Comparison of ENCODE assay signal across 1 cellular context in the genomic region with DNA sequence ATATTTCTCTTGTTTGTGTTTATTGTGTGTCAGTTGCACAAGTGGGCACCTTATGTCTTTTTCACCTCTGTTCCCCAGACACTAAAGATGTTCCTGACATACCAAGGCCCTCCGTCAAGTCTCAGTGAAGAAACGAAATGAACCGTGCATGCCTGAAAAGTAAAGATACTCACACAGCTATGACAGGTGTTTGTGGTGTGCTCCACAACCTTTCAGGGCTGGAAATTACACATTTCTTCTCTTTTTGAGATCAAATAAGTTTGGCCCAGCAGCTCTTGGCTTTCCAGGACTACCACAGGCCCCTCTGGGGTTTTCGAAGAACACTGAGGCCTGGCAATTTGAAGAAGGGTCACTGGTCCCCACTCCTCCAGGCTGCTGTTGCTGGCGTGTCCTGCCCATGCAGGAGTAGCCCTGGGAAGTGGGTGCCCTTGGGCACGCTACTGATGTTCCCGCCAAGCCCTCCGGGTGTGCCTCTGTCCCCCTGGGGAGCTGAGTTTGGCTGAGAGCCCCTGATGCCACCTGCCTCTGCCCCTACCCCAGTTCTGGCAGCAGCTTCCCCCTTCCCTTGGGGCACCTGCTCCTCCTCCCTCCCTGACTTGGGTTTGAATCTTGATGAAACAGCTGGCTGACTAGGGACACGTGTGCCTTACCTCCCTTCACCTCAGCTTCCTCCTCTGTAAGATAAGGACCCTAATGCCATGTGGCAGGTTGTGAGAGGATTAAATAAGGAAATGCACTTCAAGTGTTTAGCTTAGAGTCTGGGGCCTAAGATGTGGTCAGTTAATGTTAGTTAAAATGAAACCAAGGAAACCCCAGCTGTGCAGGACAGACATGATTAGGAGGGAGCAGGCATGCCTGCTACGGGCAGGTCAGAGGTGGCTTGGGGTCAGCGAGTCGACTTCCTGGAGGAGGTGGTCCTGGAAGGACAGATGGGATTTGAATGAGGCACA.
TF ChIP-seq lines count a peak whose summit lies in the region.

No MANE protein-coding gene starts in this region.

TF ChIP-seq in GM12878, 131 proteins besides CTCF, POLR2A, EP300 and RAD21 (continued from another document and continues in another):
- TF ChIP-seq PAX8 (IDR thresholded peaks at IDR 0.05) (no peak), TCF7 (IDR thresholded peaks at IDR 0.05; ENCODE audit: borderline replicate concordance) (peak; percentile 79), BRCA1 (IDR thresholded peaks at IDR 0.05; ENCODE audit: low read depth, low read length) (no peak), ZNF217 (IDR thresholded peaks at IDR 0.05) (no peak), MEF2B (IDR thresholded peaks at IDR 0.05; ENCODE audit: partially characterized antibody, poor library complexity, severe bottlenecking) (peak; percentile 22), STAT3 (IDR thresholded peaks at IDR 0.05; ENCODE audit: low read depth, low read length) (no peak), ATF7 (IDR thresholded peaks at IDR 0.05; ENCODE audit: low read depth) (no peak), KAT2A (conservative IDR thresholded peaks at IDR 0.05; ENCODE audit: control insufficient read depth, low read depth, low read length) (no peak), ETV6 (conservative IDR thresholded peaks at IDR 0.05 in 1 of 2, IDR thresholded peaks at IDR 0.05 in 1 of 2; ENCODE audit: borderline replicate concordance in 1 of 2, low read depth in 1 of 2) (peak in 1 of 2 experiments; percentile 38; a peak in 1 of 4 replicates), CREB1 (IDR thresholded peaks at IDR 0.05; ENCODE audit: low read depth) (no peak), EGR1 (IDR thresholded peaks at IDR 0.05; ENCODE audit: borderline replicate concordance in 1 of 2, low read depth in 2 of 2, low read length in 2 of 2) (no peak), SUPT20H (IDR thresholded peaks at IDR 0.05; ENCODE audit: borderline replicate concordance, control insufficient read depth, low read depth, low read length) (no peak), SREBF2 (IDR thresholded peaks at IDR 0.05; ENCODE audit: low read length) (no peak), ASH2L (IDR thresholded peaks at IDR 0.05; ENCODE audit: borderline replicate concordance, low read depth) (no peak), IKZF2 (IDR thresholded peaks at IDR 0.05) (peak; percentile 28 to 49; a peak in 2 of 4 replicates), ZNF207 (IDR thresholded peaks at IDR 0.05; ENCODE audit: borderline replicate concordance) (no peak), NFXL1 (IDR thresholded peaks at IDR 0.05; ENCODE audit: borderline replicate concordance) (no peak), NRF1 (conservative IDR thresholded peaks at IDR 0.05; ENCODE audit: low read depth, low read length) (no peak), SIN3A (IDR thresholded peaks at IDR 0.05; ENCODE audit: low read depth, low read length) (no peak), CREM (IDR thresholded peaks at IDR 0.05; ENCODE audit: low read depth) (0 out of 2 replicates have a peak, but pooled peaks have one; percentile 14), BMI1 (IDR thresholded peaks at IDR 0.05; ENCODE audit: borderline replicate concordance) (no peak), JUND (IDR thresholded peaks at IDR 0.05; ENCODE audit: low read depth, low read length) (no peak), RB1 (IDR thresholded peaks at IDR 0.05; ENCODE audit: borderline replicate concordance) (no peak), KLF5 (IDR thresholded peaks at IDR 0.05; ENCODE audit: partially characterized antibody) (no peak), MXI1 (IDR thresholded peaks at IDR 0.05; ENCODE audit: low read depth, low read length) (no peak), BHLHE40 (IDR thresholded peaks at IDR 0.05; ENCODE audit: borderline replicate concordance in 1 of 2, low read depth in 2 of 2, low read length in 1 of 2) (peak; percentile 34 to 37; a peak in 1 of 4 replicates), HDGF (IDR thresholded peaks at IDR 0.05) (no peak), RCOR1 (conservative IDR thresholded peaks at IDR 0.05; ENCODE audit: low read depth, low read length) (no peak), WRNIP1 (IDR thresholded peaks at IDR 0.05; ENCODE audit: borderline replicate concordance, low read depth, low read length) (no peak), HDAC6 (IDR thresholded peaks at IDR 0.05; ENCODE audit: unreplicated experiment) (no peak), ZNF384 (IDR thresholded peaks at IDR 0.05; ENCODE audit: borderline replicate concordance, low read depth, low read length) (no peak), LARP7 (IDR thresholded peaks at IDR 0.05) (no peak), MTA3 (IDR thresholded peaks at IDR 0.05; ENCODE audit: borderline replicate concordance, low read length) (peak; percentile 77; the same call in 1 of the 2 replicates), CBX3 (IDR thresholded peaks at IDR 0.05; ENCODE audit: borderline replicate concordance, low read depth) (no peak)
- TF ChIP-seq, protein P1, sequence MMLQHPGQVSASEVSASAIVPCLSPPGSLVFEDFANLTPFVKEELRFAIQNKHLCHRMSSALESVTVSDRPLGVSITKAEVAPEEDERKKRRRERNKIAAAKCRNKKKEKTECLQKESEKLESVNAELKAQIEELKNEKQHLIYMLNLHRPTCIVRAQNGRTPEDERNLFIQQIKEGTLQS (IDR thresholded peaks at IDR 0.05; ENCODE audit: borderline replicate concordance, extremely low read depth, low read depth, low read length): no peak
- TF ChIP-seq, protein P2, sequence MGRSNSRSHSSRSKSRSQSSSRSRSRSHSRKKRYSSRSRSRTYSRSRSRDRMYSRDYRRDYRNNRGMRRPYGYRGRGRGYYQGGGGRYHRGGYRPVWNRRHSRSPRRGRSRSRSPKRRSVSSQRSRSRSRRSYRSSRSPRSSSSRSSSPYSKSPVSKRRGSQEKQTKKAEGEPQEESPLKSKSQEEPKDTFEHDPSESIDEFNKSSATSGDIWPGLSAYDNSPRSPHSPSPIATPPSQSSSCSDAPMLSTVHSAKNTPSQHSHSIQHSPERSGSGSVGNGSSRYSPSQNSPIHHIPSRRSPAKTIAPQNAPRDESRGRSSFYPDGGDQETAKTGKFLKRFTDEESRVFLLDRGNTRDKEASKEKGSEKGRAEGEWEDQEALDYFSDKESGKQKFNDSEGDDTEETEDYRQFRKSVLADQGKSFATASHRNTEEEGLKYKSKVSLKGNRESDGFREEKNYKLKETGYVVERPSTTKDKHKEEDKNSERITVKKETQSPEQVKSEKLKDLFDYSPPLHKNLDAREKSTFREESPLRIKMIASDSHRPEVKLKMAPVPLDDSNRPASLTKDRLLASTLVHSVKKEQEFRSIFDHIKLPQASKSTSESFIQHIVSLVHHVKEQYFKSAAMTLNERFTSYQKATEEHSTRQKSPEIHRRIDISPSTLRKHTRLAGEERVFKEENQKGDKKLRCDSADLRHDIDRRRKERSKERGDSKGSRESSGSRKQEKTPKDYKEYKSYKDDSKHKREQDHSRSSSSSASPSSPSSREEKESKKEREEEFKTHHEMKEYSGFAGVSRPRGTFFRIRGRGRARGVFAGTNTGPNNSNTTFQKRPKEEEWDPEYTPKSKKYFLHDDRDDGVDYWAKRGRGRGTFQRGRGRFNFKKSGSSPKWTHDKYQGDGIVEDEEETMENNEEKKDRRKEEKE (IDR thresholded peaks at IDR 0.05): no peak
- TF ChIP-seq, protein P3, sequence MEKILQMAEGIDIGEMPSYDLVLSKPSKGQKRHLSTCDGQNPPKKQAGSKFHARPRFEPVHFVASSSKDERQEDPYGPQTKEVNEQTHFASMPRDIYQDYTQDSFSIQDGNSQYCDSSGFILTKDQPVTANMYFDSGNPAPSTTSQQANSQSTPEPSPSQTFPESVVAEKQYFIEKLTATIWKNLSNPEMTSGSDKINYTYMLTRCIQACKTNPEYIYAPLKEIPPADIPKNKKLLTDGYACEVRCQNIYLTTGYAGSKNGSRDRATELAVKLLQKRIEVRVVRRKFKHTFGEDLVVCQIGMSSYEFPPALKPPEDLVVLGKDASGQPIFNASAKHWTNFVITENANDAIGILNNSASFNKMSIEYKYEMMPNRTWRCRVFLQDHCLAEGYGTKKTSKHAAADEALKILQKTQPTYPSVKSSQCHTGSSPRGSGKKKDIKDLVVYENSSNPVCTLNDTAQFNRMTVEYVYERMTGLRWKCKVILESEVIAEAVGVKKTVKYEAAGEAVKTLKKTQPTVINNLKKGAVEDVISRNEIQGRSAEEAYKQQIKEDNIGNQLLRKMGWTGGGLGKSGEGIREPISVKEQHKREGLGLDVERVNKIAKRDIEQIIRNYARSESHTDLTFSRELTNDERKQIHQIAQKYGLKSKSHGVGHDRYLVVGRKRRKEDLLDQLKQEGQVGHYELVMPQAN (conservative IDR thresholded peaks at IDR 0.05): no peak
- TF ChIP-seq, protein P4, sequence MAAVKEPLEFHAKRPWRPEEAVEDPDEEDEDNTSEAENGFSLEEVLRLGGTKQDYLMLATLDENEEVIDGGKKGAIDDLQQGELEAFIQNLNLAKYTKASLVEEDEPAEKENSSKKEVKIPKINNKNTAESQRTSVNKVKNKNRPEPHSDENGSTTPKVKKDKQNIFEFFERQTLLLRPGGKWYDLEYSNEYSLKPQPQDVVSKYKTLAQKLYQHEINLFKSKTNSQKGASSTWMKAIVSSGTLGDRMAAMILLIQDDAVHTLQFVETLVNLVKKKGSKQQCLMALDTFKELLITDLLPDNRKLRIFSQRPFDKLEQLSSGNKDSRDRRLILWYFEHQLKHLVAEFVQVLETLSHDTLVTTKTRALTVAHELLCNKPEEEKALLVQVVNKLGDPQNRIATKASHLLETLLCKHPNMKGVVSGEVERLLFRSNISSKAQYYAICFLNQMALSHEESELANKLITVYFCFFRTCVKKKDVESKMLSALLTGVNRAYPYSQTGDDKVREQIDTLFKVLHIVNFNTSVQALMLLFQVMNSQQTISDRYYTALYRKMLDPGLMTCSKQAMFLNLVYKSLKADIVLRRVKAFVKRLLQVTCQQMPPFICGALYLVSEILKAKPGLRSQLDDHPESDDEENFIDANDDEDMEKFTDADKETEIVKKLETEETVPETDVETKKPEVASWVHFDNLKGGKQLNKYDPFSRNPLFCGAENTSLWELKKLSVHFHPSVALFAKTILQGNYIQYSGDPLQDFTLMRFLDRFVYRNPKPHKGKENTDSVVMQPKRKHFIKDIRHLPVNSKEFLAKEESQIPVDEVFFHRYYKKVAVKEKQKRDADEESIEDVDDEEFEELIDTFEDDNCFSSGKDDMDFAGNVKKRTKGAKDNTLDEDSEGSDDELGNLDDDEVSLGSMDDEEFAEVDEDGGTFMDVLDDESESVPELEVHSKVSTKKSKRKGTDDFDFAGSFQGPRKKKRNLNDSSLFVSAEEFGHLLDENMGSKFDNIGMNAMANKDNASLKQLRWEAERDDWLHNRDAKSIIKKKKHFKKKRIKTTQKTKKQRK (IDR thresholded peaks at IDR 0.05; ENCODE audit: low read depth, low read length): no peak
- TF ChIP-seq, protein P5, sequence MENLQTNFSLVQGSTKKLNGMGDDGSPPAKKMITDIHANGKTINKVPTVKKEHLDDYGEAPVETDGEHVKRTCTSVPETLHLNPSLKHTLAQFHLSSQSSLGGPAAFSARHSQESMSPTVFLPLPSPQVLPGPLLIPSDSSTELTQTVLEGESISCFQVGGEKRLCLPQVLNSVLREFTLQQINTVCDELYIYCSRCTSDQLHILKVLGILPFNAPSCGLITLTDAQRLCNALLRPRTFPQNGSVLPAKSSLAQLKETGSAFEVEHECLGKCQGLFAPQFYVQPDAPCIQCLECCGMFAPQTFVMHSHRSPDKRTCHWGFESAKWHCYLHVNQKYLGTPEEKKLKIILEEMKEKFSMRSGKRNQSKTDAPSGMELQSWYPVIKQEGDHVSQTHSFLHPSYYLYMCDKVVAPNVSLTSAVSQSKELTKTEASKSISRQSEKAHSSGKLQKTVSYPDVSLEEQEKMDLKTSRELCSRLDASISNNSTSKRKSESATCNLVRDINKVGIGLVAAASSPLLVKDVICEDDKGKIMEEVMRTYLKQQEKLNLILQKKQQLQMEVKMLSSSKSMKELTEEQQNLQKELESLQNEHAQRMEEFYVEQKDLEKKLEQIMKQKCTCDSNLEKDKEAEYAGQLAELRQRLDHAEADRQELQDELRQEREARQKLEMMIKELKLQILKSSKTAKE (IDR thresholded peaks at IDR 0.05; ENCODE audit: low read depth, poor library complexity, severe bottlenecking): peak; percentile 30
- TF ChIP-seq, protein P6, sequence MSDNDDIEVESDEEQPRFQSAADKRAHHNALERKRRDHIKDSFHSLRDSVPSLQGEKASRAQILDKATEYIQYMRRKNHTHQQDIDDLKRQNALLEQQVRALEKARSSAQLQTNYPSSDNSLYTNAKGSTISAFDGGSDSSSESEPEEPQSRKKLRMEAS (IDR thresholded peaks at IDR 0.05; ENCODE audit: low read depth, low read length): no peak
- TF ChIP-seq, protein P7, sequence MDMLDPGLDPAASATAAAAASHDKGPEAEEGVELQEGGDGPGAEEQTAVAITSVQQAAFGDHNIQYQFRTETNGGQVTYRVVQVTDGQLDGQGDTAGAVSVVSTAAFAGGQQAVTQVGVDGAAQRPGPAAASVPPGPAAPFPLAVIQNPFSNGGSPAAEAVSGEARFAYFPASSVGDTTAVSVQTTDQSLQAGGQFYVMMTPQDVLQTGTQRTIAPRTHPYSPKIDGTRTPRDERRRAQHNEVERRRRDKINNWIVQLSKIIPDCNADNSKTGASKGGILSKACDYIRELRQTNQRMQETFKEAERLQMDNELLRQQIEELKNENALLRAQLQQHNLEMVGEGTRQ (IDR thresholded peaks at IDR 0.05; ENCODE audit: borderline replicate concordance, low read depth, low read length): no peak; the same call in 1 of the 2 replicates
- TF ChIP-seq, protein P8, sequence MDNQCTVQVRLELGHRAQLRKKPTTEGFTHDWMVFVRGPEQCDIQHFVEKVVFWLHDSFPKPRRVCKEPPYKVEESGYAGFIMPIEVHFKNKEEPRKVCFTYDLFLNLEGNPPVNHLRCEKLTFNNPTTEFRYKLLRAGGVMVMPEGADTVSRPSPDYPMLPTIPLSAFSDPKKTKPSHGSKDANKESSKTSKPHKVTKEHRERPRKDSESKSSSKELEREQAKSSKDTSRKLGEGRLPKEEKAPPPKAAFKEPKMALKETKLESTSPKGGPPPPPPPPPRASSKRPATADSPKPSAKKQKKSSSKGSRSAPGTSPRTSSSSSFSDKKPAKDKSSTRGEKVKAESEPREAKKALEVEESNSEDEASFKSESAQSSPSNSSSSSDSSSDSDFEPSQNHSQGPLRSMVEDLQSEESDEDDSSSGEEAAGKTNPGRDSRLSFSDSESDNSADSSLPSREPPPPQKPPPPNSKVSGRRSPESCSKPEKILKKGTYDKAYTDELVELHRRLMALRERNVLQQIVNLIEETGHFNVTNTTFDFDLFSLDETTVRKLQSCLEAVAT (IDR thresholded peaks at IDR 0.05): no peak
- TF ChIP-seq, protein P9, sequence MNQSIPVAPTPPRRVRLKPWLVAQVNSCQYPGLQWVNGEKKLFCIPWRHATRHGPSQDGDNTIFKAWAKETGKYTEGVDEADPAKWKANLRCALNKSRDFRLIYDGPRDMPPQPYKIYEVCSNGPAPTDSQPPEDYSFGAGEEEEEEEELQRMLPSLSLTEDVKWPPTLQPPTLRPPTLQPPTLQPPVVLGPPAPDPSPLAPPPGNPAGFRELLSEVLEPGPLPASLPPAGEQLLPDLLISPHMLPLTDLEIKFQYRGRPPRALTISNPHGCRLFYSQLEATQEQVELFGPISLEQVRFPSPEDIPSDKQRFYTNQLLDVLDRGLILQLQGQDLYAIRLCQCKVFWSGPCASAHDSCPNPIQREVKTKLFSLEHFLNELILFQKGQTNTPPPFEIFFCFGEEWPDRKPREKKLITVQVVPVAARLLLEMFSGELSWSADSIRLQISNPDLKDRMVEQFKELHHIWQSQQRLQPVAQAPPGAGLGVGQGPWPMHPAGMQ (IDR thresholded peaks at IDR 0.05; ENCODE audit: borderline replicate concordance): no peak
